In genomic region chr19:52735734-52736133, GRCh38 we compare ENCODE assay signal across 9 cellular contexts. TPM values are rescaled to one million over a fixed set of nuclear protein-coding genes. Genes with fewer than 3 reads are reported as not detected.
DNase-seq lines count a peak whose midpoint lies in the region; ATAC-seq lines count a peak whose summit lies in the region.
"Had no signal": no experiment of that assay in that cellular context is flagged by ENCODE, and none has a peak within 500 bp of the region (broad histone marks: within the 10 kb centered on the region; RNA-seq: fewer than 3 reads in every experiment).

No MANE protein-coding gene starts in this region.

- peaks cover 17% of the 10 kb centered on the region for H3K79me2 ChIP-seq in trophoblast cell (ENCODE audit: control insufficient read depth, insufficient read depth, low read length, poor library complexity)

- peak overlapping the region; percentile 82 for H4K8ac ChIP-seq in trophoblast cell (ENCODE audit: low read depth, low read length)

- peak overlapping the region; percentile 100 for H3K4me3 ChIP-seq in HUES6 (ENCODE audit: low read depth, low read length)
- H3K4me3 ChIP-seq in trophoblast cell (ENCODE audit: low read depth, low read length): no peak overlapping the region

- H4K12ac ChIP-seq in trophoblast cell (ENCODE audit: low read depth, low read length): no peak overlapping the region

- H3K9ac ChIP-seq in HUES6 (ENCODE audit: low read length) (peak overlapping the region; percentile 79), trophoblast cell (ENCODE audit: low read length) (no peak overlapping the region)

- no peak overlapping the region for H2AK5ac ChIP-seq in trophoblast cell (ENCODE audit: low read length)

- H3K4me1 Mint-ChIP-seq in activated T-cell treated with anti-CD3 and anti-CD28 coated beads, Interleukin-2, amount 50 U/mL, for 72 hours (ENCODE audit: low read depth): peaks cover 36% of the 10 kb centered on the region

- peak overlapping the region; percentile 91 for H4K91ac ChIP-seq in trophoblast cell (ENCODE audit: low read depth, low read length)

- H3K9me3 ChIP-seq in HUES6 (ENCODE audit: control insufficient read depth, insufficient read depth, low read depth, low read length) (no peaks in the 10 kb centered on the region; the same call in 1 of the 2 replicates), trophoblast cell (ENCODE audit: insufficient read depth, low read depth, low read length) (no peaks in the 10 kb centered on the region)
- H3K9me3 ChIP-seq: neutrophil had no signal

- peak; percentile 10 to 22 for DNase-seq in activated T-cell treated with anti-CD3 and anti-CD28 coated beads, Interleukin-2, amount 50 U/mL, for 72 hours
- DNase-seq in cardiac septum (ENCODE audit: low spot score) (peak; percentile 90), trophoblast cell (peak; percentile 96), NCI-H187 treated with DMSO at 0.1 percent for 48 hours (lab: John Stamatoyannopoulos, UW) (no peak), H4 (ENCODE audit: low spot score) (no peak)

- no peak overlapping the region for H2BK12ac ChIP-seq in trophoblast cell (ENCODE audit: low read length)

- intact Hi-C loops in cardiac septum (cut with DNase I): loop anchor here (2.0 to 5.0 kb wide), 2 partner anchors 45 to 98 kb away; partner anchors contain the start of gene ZNF83

- peak overlapping the region; percentile 81 for H2BK120ac ChIP-seq in trophoblast cell (ENCODE audit: insufficient read depth, low read length, poor library complexity)

- no peak overlapping the region for H3K4ac ChIP-seq in trophoblast cell (ENCODE audit: low read depth, low read length)

- peaks cover 32% of the 10 kb centered on the region for H3K79me1 ChIP-seq in trophoblast cell (ENCODE audit: low read length)

- H3K27me3 ChIP-seq in HUES6 (ENCODE audit: control insufficient read depth, insufficient read depth, low read length) (no peaks in the 10 kb centered on the region), trophoblast cell (ENCODE audit: insufficient read depth, low read length) (no peaks in the 10 kb centered on the region)
- H3K27me3 ChIP-seq: neutrophil had no signal

- no peak for ATAC-seq in activated T-cell treated with anti-CD3 and anti-CD28 coated beads, Interleukin-2, amount 50 U/mL, for 72 hours (replicated peaks in 1 of 2)
- ATAC-seq in HG03460 (IDR thresholded peaks at IDR 0.05; ENCODE audit: unreplicated experiment) (no peak), HG03196 (IDR thresholded peaks at IDR 0.05; ENCODE audit: unreplicated experiment) (no peak)

- H3K27me3 Mint-ChIP-seq in activated T-cell treated with anti-CD3 and anti-CD28 coated beads, Interleukin-2, amount 50 U/mL, for 72 hours (ENCODE audit: low read depth): no peaks in the 10 kb centered on the region

- H3K27ac ChIP-seq in HUES6 (ENCODE audit: low read depth, low read length) (peak overlapping the region; percentile 78; the same call in 1 of the 2 replicates), trophoblast cell (ENCODE audit: low read depth, low read length) (peak overlapping the region; percentile 98)

- peaks cover 6% of the 10 kb centered on the region; the same call in 1 of the 2 replicates for H3K4me1 ChIP-seq in HUES6 (ENCODE audit: control insufficient read depth, insufficient read depth, low read length)
- H3K4me1 ChIP-seq in trophoblast cell (ENCODE audit: control insufficient read depth in 1 of 2, insufficient read depth in 2 of 2, low read length in 2 of 2): peaks cover 12 to 14% of the 10 kb centered on the region in 2 experiments

- H3K23ac ChIP-seq in trophoblast cell (ENCODE audit: low read length): no peak overlapping the region

- H3K36me3 ChIP-seq in HUES6 (ENCODE audit: control insufficient read depth, insufficient read depth, low read length): peaks cover 5% of the 10 kb centered on the region; the same call in 1 of the 2 replicates
- H3K36me3 ChIP-seq in trophoblast cell (ENCODE audit: control insufficient read depth in 1 of 2, insufficient read depth in 2 of 2, low read length in 2 of 2): peaks cover 0 to 6% of the 10 kb centered on the region in 2 experiments
- H3K36me3 ChIP-seq: neutrophil had no signal

- no peak overlapping the region for H3K14ac ChIP-seq in trophoblast cell (ENCODE audit: low read length)

- H2BK5ac ChIP-seq in trophoblast cell (ENCODE audit: low read depth, low read length, poor library complexity): peak overlapping the region; percentile 96

- peaks cover 0 to 2% of the 10 kb centered on the region in 2 donors for H3K9me3 Mint-ChIP-seq in activated T-cell treated with anti-CD3 and anti-CD28 coated beads, Interleukin-2, amount 50 U/mL, for 72 hours

- peaks cover 7 to 14% of the 10 kb centered on the region in 2 donors for H3K36me3 Mint-ChIP-seq in activated T-cell treated with anti-CD3 and anti-CD28 coated beads, Interleukin-2, amount 50 U/mL, for 72 hours (ENCODE audit: insufficient read depth in 2 of 2)

- peak overlapping the region; percentile 90 to 96 for H3K4me3 Mint-ChIP-seq in activated T-cell treated with anti-CD3 and anti-CD28 coated beads, Interleukin-2, amount 50 U/mL, for 72 hours

- H3K4me2 ChIP-seq in trophoblast cell (ENCODE audit: low read length): peak overlapping the region; percentile 44

- H3K18ac ChIP-seq in trophoblast cell (ENCODE audit: low read length): no peak overlapping the region

- H3K27ac Mint-ChIP-seq in activated T-cell treated with anti-CD3 and anti-CD28 coated beads, Interleukin-2, amount 50 U/mL, for 72 hours: peak overlapping the region; percentile 54

- no peak overlapping the region for H2AFZ ChIP-seq in trophoblast cell (ENCODE audit: insufficient read depth, low read length, poor library complexity)

- no CpG with 5 or more reads among the region's 18 CpGs for WGBS in trophoblast cell (ENCODE audit: extremely low coverage, insufficient coverage, insufficient read length)

RNA-seq across cellular contexts. Expression of gene ZNF611, which starts 0.9 kb away (rescaled TPM):
- 10 to 100 TPM; 21.3 to 24.7 TPM for total RNA-seq in activated T-cell treated with anti-CD3 and anti-CD28 coated beads, Interleukin-2, amount 50 U/mL, for 72 hours
- 6.8 TPM for total RNA-seq in cardiac septum
- polyA plus RNA-seq in trophoblast cell (2013): 37.3 and 37.8 TPM in 2 replicates
- total RNA-seq in H4 (2014; rRNA removed; shearing (Covaris generic)): 5.6 and 7.5 TPM in 2 replicates

RNA-seq across cellular contexts. Expression of gene ZNF600, which starts 50.9 kb away (rescaled TPM):
- 10 to 100 TPM; 14.1 to 20.9 TPM for total RNA-seq in activated T-cell treated with anti-CD3 and anti-CD28 coated beads, Interleukin-2, amount 50 U/mL, for 72 hours
- 2.2 TPM for total RNA-seq in cardiac septum
- 32.8 and 38.7 TPM in 2 replicates for polyA plus RNA-seq in trophoblast cell (2013)
- 4.4 and 5.8 TPM in 2 replicates for total RNA-seq in H4 (2014; rRNA removed; shearing (Covaris generic))

Comparison
In these comparisons a context has a peak if more than half of its experiments do, and no peak if none do; other contexts are left out.
1. DNase-seq: peak in activated T-cell treated with anti-CD3 and anti-CD28 coated beads, Interleukin-2, amount 50 U/mL, for 72 hours (2 of 2), cardiac septum (single experiment) and trophoblast cell (2 of 2); none in NCI-H187 treated with DMSO at 0.1 percent for 48 hours (single experiment) and H4 (single experiment).